19 cellular contexts compared by ENCODE assay signal in genomic region chr2:16058256-16058655, GRCh38.
DNase-seq lines count a peak whose midpoint lies in the region; ATAC-seq and TF ChIP-seq lines count a peak whose summit lies in the region.
"Had no signal": no experiment of that assay in that cellular context is flagged by ENCODE, and none has a peak within 500 bp of the region (broad histone marks: within the 10 kb centered on the region; RNA-seq: fewer than 3 reads in every experiment).

No MANE protein-coding gene starts in this region.

- 67 to 79% (median 76%) methylated on average over 6 of the region's 6 CpGs for WGBS in psoas muscle, 3 donors

- H3K27ac Mint-ChIP-seq in osteocyte (ENCODE audit: unreplicated experiment) = no peak overlapping the region
- H3K27ac Mint-ChIP-seq: B cell; CD8-positive, alpha-beta memory T cell; T-helper 2 cell treated with Interferon-gamma antibody and Interleukin-4, amounts not matched to agents 5 μg/mL and 100 μg/mL, for 36 hours had no signal

- H3K4me1 Mint-ChIP-seq in osteocyte (ENCODE audit: unreplicated experiment) = no peaks in the 10 kb centered on the region
- H3K4me1 Mint-ChIP-seq: CD8-positive, alpha-beta memory T cell had no signal

- intact Hi-C loops in psoas muscle (cut with DNase I) = no loop called here

- peak overlapping the region in 2 of 11 experiments; percentile 40 to 79; a peak in 1 of 22 replicates for H3K27ac ChIP-seq in BLaER1 treated with 17β-estradiol and CSF1 and Interleukin-3, amounts not matched to agents 10 nM and 100 nM
- H3K27ac ChIP-seq in SJCRH30 (no peak overlapping the region), psoas muscle (no peak overlapping the region)
- H3K27ac ChIP-seq: GM23248, PC-9 had no signal

- no peak for TF ChIP-seq CTCF in osteocyte (IDR thresholded peaks at IDR 0.05)
- TF ChIP-seq CTCF in psoas muscle (IDR thresholded peaks at IDR 0.05) = no peak

- no peaks in the 10 kb centered on the region for H3K36me3 Mint-ChIP-seq in osteocyte (ENCODE audit: unreplicated experiment)
- H3K36me3 Mint-ChIP-seq: CD8-positive, alpha-beta memory T cell had no signal

- H3K9me3 Mint-ChIP-seq in osteocyte (ENCODE audit: unreplicated experiment) = peaks cover 18% of the 10 kb centered on the region

- H3K4me1 ChIP-seq in BLaER1 treated with 17β-estradiol and CSF1 and Interleukin-3, amounts not matched to agents 10 nM and 100 nM = peaks cover 27 to 49% (median 40%) of the 10 kb centered on the region in 10 experiments
- H3K4me1 ChIP-seq in SJCRH30 (peaks cover 14% of the 10 kb centered on the region; the same call in 1 of the 2 replicates), psoas muscle (no peaks in the 10 kb centered on the region)

- H4K20me1 ChIP-seq in BLaER1 treated with 17β-estradiol and CSF1 and Interleukin-3, amounts not matched to agents 10 nM and 100 nM = no peaks in the 10 kb centered on the region

- H3K4me3 Mint-ChIP-seq in osteocyte (ENCODE audit: unreplicated experiment) = no peak overlapping the region
- H3K4me3 Mint-ChIP-seq: B cell; CD8-positive, alpha-beta memory T cell; T-helper 2 cell treated with Interferon-gamma antibody and Interleukin-4, amounts not matched to agents 5 μg/mL and 100 μg/mL, for 36 hours had no signal

- H3K27me3 Mint-ChIP-seq in osteocyte (ENCODE audit: unreplicated experiment) = no peaks in the 10 kb centered on the region
- H3K27me3 Mint-ChIP-seq: B cell; CD8-positive, alpha-beta memory T cell had no signal

- H3K27me3 ChIP-seq in BLaER1 treated with 17β-estradiol and CSF1 and Interleukin-3, amounts not matched to agents 10 nM and 100 nM = no peaks in the 10 kb centered on the region
- H3K27me3 ChIP-seq in SJCRH30 (no peaks in the 10 kb centered on the region), psoas muscle (ENCODE audit: insufficient read depth in 3 of 3, low read length in 2 of 3) (peaks cover 0 to 2% (median 0%) of the 10 kb centered on the region in 3 donors)

- H3K4me3 ChIP-seq in BLaER1 treated with 17β-estradiol and CSF1 and Interleukin-3, amounts not matched to agents 10 nM and 100 nM = no peak overlapping the region
- H3K4me3 ChIP-seq in SJCRH30 (no peak overlapping the region), psoas muscle (no peak overlapping the region)
- H3K4me3 ChIP-seq: GM23248, PC-9 had no signal

- DNase-seq in DMS79 treated with DMSO at 0.1 percent for 48 hours (lab: John Stamatoyannopoulos, UW) (peak; percentile 77), NCI-H2107 (lab: John Stamatoyannopoulos, UW) (peak; percentile 52), SJCRH30 (peak; percentile 62 to 86), NAMALWA (ENCODE audit: low spot score) (no peak), osteocyte (ENCODE audit: extremely low spot score, unreplicated experiment) (no peak), psoas muscle (no peak)
- DNase-seq: CD8-positive, alpha-beta memory T cell; EL; GM23248; KG1; NCI-H1092; NCI-H1930; NCI-H526; PC-9 had no signal

- peak overlapping the region in 7 of 11 experiments; percentile 10 to 35 (median 26); a peak in 6 of 22 replicates for H3K4me2 ChIP-seq in BLaER1 treated with 17β-estradiol and CSF1 and Interleukin-3, amounts not matched to agents 10 nM and 100 nM
- H3K4me2 ChIP-seq: PC-9 had no signal

- ATAC-seq in HG02981 (IDR thresholded peaks at IDR 0.05; ENCODE audit: unreplicated experiment) (no peak), psoas muscle (no peak)
- ATAC-seq: HCT116 had no signal

- H3K9ac ChIP-seq in BLaER1 treated with 17β-estradiol and CSF1 and Interleukin-3, amounts not matched to agents 10 nM and 100 nM = no peak overlapping the region
- H3K9ac ChIP-seq: GM23248 had no signal

- peaks cover 15 to 21% (median 18%) of the 10 kb centered on the region in 11 experiments for H3K9me3 ChIP-seq in BLaER1 treated with 17β-estradiol and CSF1 and Interleukin-3, amounts not matched to agents 10 nM and 100 nM (replicated peaks in 1 of 11)
- H3K9me3 ChIP-seq in SJCRH30 (replicated peaks) = peaks cover 15% of the 10 kb centered on the region
- H3K9me3 ChIP-seq in psoas muscle = no peaks in the 10 kb centered on the region

- peaks cover 0 to 7% (median 0%) of the 10 kb centered on the region in 11 experiments; a peak in 1 of 22 replicates for H3K36me3 ChIP-seq in BLaER1 treated with 17β-estradiol and CSF1 and Interleukin-3, amounts not matched to agents 10 nM and 100 nM
- H3K36me3 ChIP-seq in SJCRH30 (no peaks in the 10 kb centered on the region), psoas muscle (ENCODE audit: insufficient read depth in 1 of 2, low read depth in 1 of 2) (no peaks in the 10 kb centered on the region)

Comparison
In these comparisons a context has a peak if more than half of its experiments do, and no peak if none do; other contexts are left out.
1. DNase-seq: peak in DMS79 treated with DMSO at 0.1 percent for 48 hours (single experiment), NCI-H2107 (single experiment) and SJCRH30 (2 of 2); none in NAMALWA (single experiment), osteocyte (single experiment) and psoas muscle (0 of 2).